8 cellular contexts compared by ENCODE assay signal in genomic region chr16:10971560-10971961, GRCh38. TPM values are rescaled to one million over a fixed set of nuclear protein-coding genes. Genes with fewer than 3 reads are reported as not detected.
DNase-seq lines count a peak whose midpoint lies in the region; ATAC-seq and TF ChIP-seq lines count a peak whose summit lies in the region.

No MANE protein-coding gene starts in this region.

- peak overlapping the region; percentile 59 for H2AFZ ChIP-seq in IMR-90 (replicated peaks; ENCODE audit: low read length, poor library complexity)
- no peak overlapping the region for H2AFZ ChIP-seq in OCI-LY3 (ENCODE audit: low read depth, low read length)

- DNase-seq in NCI-H1417 (lab: John Stamatoyannopoulos, UW): peak; percentile 29 to 78 (median 55)
- no peak for DNase-seq in NCI-H1417 treated with DMSO at 0.1 percent for 48 hours (lab: John Stamatoyannopoulos, UW)
- DNase-seq in IMR-90: peak; percentile 92
- peak in 3 of 4 donors; percentile 38 to 68 (median 50) for DNase-seq in body of pancreas
- DNase-seq in smooth muscle cell of the brain vasculature (ENCODE audit: low read depth, low spot score): peak; percentile 69

- H3K79me2 ChIP-seq in OCI-LY3 (ENCODE audit: low read length): no peaks in the 10 kb centered on the region

- POLR2A ChIA-PET in IMR-90 (lab: Charles Lee; ENCODE audit: unreplicated experiment): interaction anchor here (0.5 kb wide), 1 partner anchor 282 kb away, joined by 4 read pairs; no protein-coding TSS in a partner anchor

- H2BK120ac ChIP-seq in IMR-90 (ENCODE audit: low read depth, low read length): peak overlapping the region; percentile 91

- no peak overlapping the region for H3K23ac ChIP-seq in IMR-90 (ENCODE audit: low read depth, low read length)

- peaks cover 6% of the 10 kb centered on the region; the same call in 1 of the 2 replicates for H3K9me1 ChIP-seq in IMR-90 (ENCODE audit: insufficient read depth, low read length)

- H3K4me1 ChIP-seq in IMR-90 (ENCODE audit: control insufficient read depth, insufficient read depth, low read length) (peaks cover 17% of the 10 kb centered on the region), OCI-LY3 (ENCODE audit: low read length) (peaks cover 10% of the 10 kb centered on the region), body of pancreas (peaks cover 12% of the 10 kb centered on the region), iPS-15b (ENCODE audit: control insufficient read depth, insufficient read depth, low read length) (peaks cover 3% of the 10 kb centered on the region)

- TF ChIP-seq CTCF in IMR-90 (conservative IDR thresholded peaks at IDR 0.05; ENCODE audit: low read depth, low read length): peak; percentile 89
- TF ChIP-seq CTCF in OCI-LY3 (IDR thresholded peaks at IDR 0.05; ENCODE audit: low read depth, low read length): peak; percentile 71
- peak; percentile 69 to 82 (median 70) for TF ChIP-seq CTCF in body of pancreas (IDR thresholded peaks at IDR 0.05)

- dilution Hi-C loops in IMR-90 (cut with HindIII; ENCODE audit: low sequenced_read_pairs, unreplicated experiment): no loop called here

- in situ Hi-C loops in IMR-90 (cut with MboI; ENCODE audit: low sequenced_read_pairs): loop anchor here (25.0 kb wide), 2 partner anchors 566 to 841 kb away; a partner anchor contains a TSS

- peak; percentile 58; the same call in 1 of the 2 replicates for TF ChIP-seq POLR2A in IMR-90 (IDR thresholded peaks at IDR 0.05; ENCODE audit: low read depth, low read length)
- no peak for TF ChIP-seq POLR2A in body of pancreas (IDR thresholded peaks at IDR 0.05)

- H4K20me1 ChIP-seq in IMR-90 (ENCODE audit: insufficient read depth, low read length) (no peaks in the 10 kb centered on the region), OCI-LY3 (ENCODE audit: insufficient read depth, low read length) (no peaks in the 10 kb centered on the region)

- ATAC-seq in IMR-90 (ENCODE audit: low read depth): peak; percentile 81
- peak; percentile 59 for ATAC-seq in body of pancreas
- no peak for ATAC-seq in HG03159 (IDR thresholded peaks at IDR 0.05; ENCODE audit: unreplicated experiment)

- H3K4me2 ChIP-seq in IMR-90 (ENCODE audit: low read depth, low read length) (no peak overlapping the region; the same call in 1 of the 2 replicates), OCI-LY3 (ENCODE audit: low read length) (no peak overlapping the region)

- H3K18ac ChIP-seq in IMR-90 (ENCODE audit: low read depth, low read length): peak overlapping the region; percentile 52

- H4K5ac ChIP-seq in IMR-90 (ENCODE audit: low read depth, low read length): peak overlapping the region; percentile 86

- H3K9me3 ChIP-seq in IMR-90 (ENCODE audit: control insufficient read depth, insufficient read depth, low read length) (no peaks in the 10 kb centered on the region), OCI-LY3 (ENCODE audit: insufficient read depth, low read length) (no peaks in the 10 kb centered on the region), body of pancreas (no peaks in the 10 kb centered on the region), iPS-15b (ENCODE audit: control insufficient read depth, insufficient read depth, low read length) (no peaks in the 10 kb centered on the region)

- H2BK15ac ChIP-seq in IMR-90 (ENCODE audit: low read depth, low read length): peak overlapping the region; percentile 40; the same call in 1 of the 3 replicates

- H3K36me3 ChIP-seq in IMR-90 (ENCODE audit: control insufficient read depth, insufficient read depth, low read length) (peaks cover 13% of the 10 kb centered on the region), OCI-LY3 (replicated peaks; ENCODE audit: low read depth, low read length) (peaks cover 25% of the 10 kb centered on the region), body of pancreas (replicated peaks in 1 of 2; ENCODE audit: insufficient read depth in 1 of 2, low read depth in 2 of 2) (peaks cover 0 to 3% of the 10 kb centered on the region in 2 donors), iPS-15b (ENCODE audit: control insufficient read depth, insufficient read depth, low read length) (peaks cover 4% of the 10 kb centered on the region)

- peak overlapping the region; percentile 59; the same call in 1 of the 2 replicates for H2BK20ac ChIP-seq in IMR-90 (ENCODE audit: low read depth, low read length)

- peak overlapping the region; percentile 36 for H3K9ac ChIP-seq in IMR-90 (ENCODE audit: low read depth, low read length)
- H3K9ac ChIP-seq in OCI-LY3 (ENCODE audit: low read length): no peak overlapping the region
- peak overlapping the region; percentile 0 for H3K9ac ChIP-seq in iPS-15b (ENCODE audit: low read depth, low read length)

- CTCF ChIA-PET in IMR-90 (lab: Yijun Ruan, JAX): interaction anchor here (0.7 to 1.3 kb wide), 7 partner anchors 125 to 748 kb away, joined by 3 to 5 read pairs (median 4); partner anchors contain the start of gene SOCS1

- peaks cover 3 to 29% of the 10 kb centered on the region in 2 experiments; a peak in 2 of 4 replicates for H3K79me1 ChIP-seq in IMR-90 (ENCODE audit: low read depth in 1 of 2, low read length in 2 of 2)

- H3K4ac ChIP-seq in IMR-90 (ENCODE audit: low read depth, low read length): peak overlapping the region; percentile 84

- WGBS in IMR-90 (ENCODE audit: extremely low coverage in 2 of 2, insufficient read length in 1 of 2), 2 experiments: no CpG with 5 or more reads among the region's 3 CpGs
- 64 to 70% methylated on average over 3 of the region's 3 CpGs for WGBS in body of pancreas, 2 donors

- H3K56ac ChIP-seq in IMR-90 (ENCODE audit: extremely low read depth, insufficient read depth, low read length): peak overlapping the region; percentile 1; the same call in 1 of the 2 replicates

- H4K91ac ChIP-seq in IMR-90 (ENCODE audit: insufficient read depth, low read depth, low read length): peak overlapping the region; percentile 90

- peak overlapping the region; percentile 87 for H2AK9ac ChIP-seq in IMR-90 (replicated peaks; ENCODE audit: low read depth, low read length, poor library complexity)

- H3K27ac ChIP-seq in IMR-90 (ENCODE audit: insufficient read depth, low read length): peak overlapping the region; percentile 85
- H3K27ac ChIP-seq in OCI-LY3 (ENCODE audit: low read length): no peak overlapping the region
- H3K27ac ChIP-seq in body of pancreas: no peak overlapping the region

- H2BK5ac ChIP-seq in IMR-90 (ENCODE audit: low read depth, low read length, poor library complexity, severe bottlenecking): peak overlapping the region; percentile 70

- intact Hi-C loops in IMR-90 (cut with micrococcal nuclease) (loop anchor here (1.0 kb wide), 2 partner anchors 129 to 284 kb away; no protein-coding TSS in a partner anchor), body of pancreas (cut with DNase I) (no loop called here)

- H3K4me3 ChIP-seq in IMR-90 (ENCODE audit: insufficient read depth, low read depth, low read length) (no peak overlapping the region), OCI-LY3 (ENCODE audit: low read length) (no peak overlapping the region), body of pancreas (no peak overlapping the region), iPS-15b (ENCODE audit: low read depth, low read length) (no peak overlapping the region)

- peak overlapping the region in 1 of 2 experiments; percentile 81; a peak in 2 of 4 replicates for H4K8ac ChIP-seq in IMR-90 (ENCODE audit: low read depth in 2 of 2, low read length in 2 of 2)

- H3K27me3 ChIP-seq in IMR-90 (ENCODE audit: control insufficient read depth, insufficient read depth, low read length) (no peaks in the 10 kb centered on the region), OCI-LY3 (ENCODE audit: low read depth, low read length) (no peaks in the 10 kb centered on the region), body of pancreas (no peaks in the 10 kb centered on the region), iPS-15b (ENCODE audit: control insufficient read depth, insufficient read depth, low read length) (no peaks in the 10 kb centered on the region)

- H3K14ac ChIP-seq in IMR-90 (replicated peaks; ENCODE audit: low read depth, low read length): peak overlapping the region; percentile 30; the same call in 1 of the 2 replicates

- BruUV-seq in IMR-90 (replicated peaks; lab: Mats Ljungman, UMichigan): no TSS peak

- peak; percentile 99 for TF ChIP-seq RAD21 in IMR-90 (IDR thresholded peaks at IDR 0.05; ENCODE audit: low read length)

- H2AK5ac ChIP-seq in IMR-90 (ENCODE audit: low read depth, low read length): peak overlapping the region; percentile 85; the same call in 1 of the 2 replicates

TF ChIP-seq in IMR-90, 13 proteins besides CTCF, POLR2A, EP300 and RAD21:
- peak; percentile 97 for TF ChIP-seq SMC3 (IDR thresholded peaks at IDR 0.05; ENCODE audit: low read depth, low read length)
- 0 out of 2 replicates have a peak, but pooled peaks have one; percentile 28 for TF ChIP-seq MAZ (IDR thresholded peaks at IDR 0.05; ENCODE audit: borderline replicate concordance, low read depth, low read length)
- no peak for TF ChIP-seq BHLHE40 (IDR thresholded peaks at IDR 0.05; ENCODE audit: low read depth, low read length)

RNA-seq across cellular contexts. Expression of gene CLEC16A, which starts 27.2 kb away (rescaled TPM):
- total RNA-seq in IMR-90 (2012; rRNA removed) (16.5 and 18.3 TPM in 2 replicates), body of pancreas (10 to 100 TPM; 15.0 to 21.4 TPM)
- 15.4 and 15.9 TPM in 2 replicates for polyA plus RNA-seq in IMR-90 (2012; rRNA removed)
- 11.0 and 13.5 TPM in 2 replicates for polyA plus RNA-seq in IMR-90 (2012; cell fraction: cytosol; rRNA removed)
- polyA plus RNA-seq in IMR-90 (2012; cell fraction: nucleus; rRNA removed; ENCODE audit: low replicate concordance): 22.9 and 31.5 TPM in 2 replicates

RNA-seq across cellular contexts. Expression of gene DEXI, which starts 29.3 kb away (rescaled TPM):
- 43.7 and 44.4 TPM in 2 replicates for total RNA-seq in IMR-90 (2012; rRNA removed)
- polyA plus RNA-seq in IMR-90 (2012; rRNA removed): 62.5 and 63.6 TPM in 2 replicates
- 73.1 and 112 TPM in 2 replicates for polyA plus RNA-seq in IMR-90 (2012; cell fraction: cytosol; rRNA removed)
- polyA plus RNA-seq in IMR-90 (2012; cell fraction: nucleus; rRNA removed; ENCODE audit: low replicate concordance): 27.5 and 44.2 TPM in 2 replicates
- 10 to 100 TPM; 29.8 to 51.1 TPM for total RNA-seq in body of pancreas
